Comparison of ENCODE assay signal across 1 cellular context in genomic region chr1:205495237-205495823, GRCh38.
TF ChIP-seq lines count a peak whose summit lies in the region.

No MANE protein-coding gene starts in this region.

TF ChIP-seq in K562, 482 proteins besides CTCF, POLR2A, EP300 and RAD21 (continued from another document and continues in another):
- TF ChIP-seq CREB3 (tag; conservative IDR thresholded peaks at IDR 0.05; ENCODE audit: low read depth) (no peak), CBFA2T3 (IDR thresholded peaks at IDR 0.05) (peak; percentile 67), PKNOX1 (IDR thresholded peaks at IDR 0.05) (peak; percentile 93), PCBP2 (IDR thresholded peaks at IDR 0.05; ENCODE audit: low read depth, low read length, poor library complexity, severe bottlenecking) (no peak), DACH1 (IDR thresholded peaks at IDR 0.05; ENCODE audit: partially characterized antibody) (peak; percentile 57), IFI16 (CRISPR knock-in tag; IDR thresholded peaks at IDR 0.05) (no peak), ZNF717 (CRISPR knock-in tag; IDR thresholded peaks at IDR 0.05) (no peak), ZNF146 (CRISPR knock-in tag; IDR thresholded peaks at IDR 0.05; ENCODE audit: unreplicated experiment) (no peak), ARID1B (IDR thresholded peaks at IDR 0.05) (peak; percentile 31), CBFA2T2 (conservative IDR thresholded peaks at IDR 0.05) (0 out of 2 replicates have a peak, but pooled peaks have one; percentile 15), ZNF655 (CRISPR knock-in tag; IDR thresholded peaks at IDR 0.05) (no peak), NUFIP1 (IDR thresholded peaks at IDR 0.05; ENCODE audit: partially characterized antibody) (no peak), ESRRB (CRISPR knock-in tag; IDR thresholded peaks at IDR 0.05; ENCODE audit: borderline replicate concordance) (no peak), TAL1 (IDR thresholded peaks at IDR 0.05) (no peak), TEAD4 (IDR thresholded peaks at IDR 0.05; ENCODE audit: low read length) (0 out of 2 replicates have a peak, but pooled peaks have one; percentile 33), TEAD4 (CRISPR knock-in tag; IDR thresholded peaks at IDR 0.05; ENCODE audit: borderline replicate concordance) (no peak), ZBTB11 (CRISPR knock-in tag; IDR thresholded peaks at IDR 0.05) (no peak), ZNF165 (CRISPR knock-in tag; IDR thresholded peaks at IDR 0.05; ENCODE audit: borderline replicate concordance) (no peak), ZC3H8 (IDR thresholded peaks at IDR 0.05) (no peak), JUNB (CRISPR knock-in tag; conservative IDR thresholded peaks at IDR 0.05) (no peak), NR2C2 (CRISPR knock-in tag; IDR thresholded peaks at IDR 0.05) (no peak), NR2C2 (tag; IDR thresholded peaks at IDR 0.05) (no peak), DIDO1 (tag; IDR thresholded peaks at IDR 0.05; ENCODE audit: low read depth) (no peak), MNT (conservative IDR thresholded peaks at IDR 0.05) (no peak), MCM5 (IDR thresholded peaks at IDR 0.05; ENCODE audit: low read depth) (no peak), DPF2 (IDR thresholded peaks at IDR 0.05) (0 out of 2 replicates have a peak, but pooled peaks have one; percentile 23), CREB1 (IDR thresholded peaks at IDR 0.05) (no peak), CREB1 (CRISPR knock-in tag; IDR thresholded peaks at IDR 0.05) (no peak), ZNF785 (CRISPR knock-in tag; IDR thresholded peaks at IDR 0.05) (no peak), ZBTB1 (CRISPR knock-in tag; IDR thresholded peaks at IDR 0.05; ENCODE audit: borderline replicate concordance, low read depth) (no peak), MECOM (CRISPR knock-in tag; IDR thresholded peaks at IDR 0.05) (no peak), ZNF124 (CRISPR knock-in tag; IDR thresholded peaks at IDR 0.05) (no peak), BMI1 (IDR thresholded peaks at IDR 0.05; ENCODE audit: low read length) (no peak), ZNF586 (CRISPR knock-in tag; conservative IDR thresholded peaks at IDR 0.05) (no peak), NBN (IDR thresholded peaks at IDR 0.05; ENCODE audit: low read depth) (no peak), TOE1 (IDR thresholded peaks at IDR 0.05; ENCODE audit: borderline replicate concordance) (no peak), TOE1 (CRISPR knock-in tag; IDR thresholded peaks at IDR 0.05; ENCODE audit: borderline replicate concordance, low read depth) (no peak), RBM34 (IDR thresholded peaks at IDR 0.05; ENCODE audit: borderline replicate concordance, insufficient read depth, low read length) (no peak), KDM2B (CRISPR knock-in tag; IDR thresholded peaks at IDR 0.05) (no peak), GATA2 (CRISPR knock-in tag; IDR thresholded peaks at IDR 0.05) (peak; percentile 45; the same call in 1 of the 2 replicates), TFAP4 (CRISPR knock-in tag; IDR thresholded peaks at IDR 0.05; ENCODE audit: borderline replicate concordance) (peak; percentile 82), ZKSCAN1 (IDR thresholded peaks at IDR 0.05; ENCODE audit: low read depth, low read length) (no peak), ZNF75A (CRISPR knock-in tag; IDR thresholded peaks at IDR 0.05) (no peak), RBM15 (IDR thresholded peaks at IDR 0.05; ENCODE audit: insufficient read depth, low read length) (no peak), NR1H2 (CRISPR knock-in tag; IDR thresholded peaks at IDR 0.05) (no peak), POLR2H (tag; IDR thresholded peaks at IDR 0.05; ENCODE audit: low read depth) (no peak), HNRNPL (IDR thresholded peaks at IDR 0.05; ENCODE audit: low read depth, low read length) (no peak), TCF7 (IDR thresholded peaks at IDR 0.05; ENCODE audit: borderline replicate concordance) (no peak), POLR3G (IDR thresholded peaks at IDR 0.05; ENCODE audit: extremely low read depth, insufficient read length, insufficient replicate concordance) (no peak), SIN3B (IDR thresholded peaks at IDR 0.05; ENCODE audit: low read depth) (no peak)
- TF ChIP-seq, protein P1, sequence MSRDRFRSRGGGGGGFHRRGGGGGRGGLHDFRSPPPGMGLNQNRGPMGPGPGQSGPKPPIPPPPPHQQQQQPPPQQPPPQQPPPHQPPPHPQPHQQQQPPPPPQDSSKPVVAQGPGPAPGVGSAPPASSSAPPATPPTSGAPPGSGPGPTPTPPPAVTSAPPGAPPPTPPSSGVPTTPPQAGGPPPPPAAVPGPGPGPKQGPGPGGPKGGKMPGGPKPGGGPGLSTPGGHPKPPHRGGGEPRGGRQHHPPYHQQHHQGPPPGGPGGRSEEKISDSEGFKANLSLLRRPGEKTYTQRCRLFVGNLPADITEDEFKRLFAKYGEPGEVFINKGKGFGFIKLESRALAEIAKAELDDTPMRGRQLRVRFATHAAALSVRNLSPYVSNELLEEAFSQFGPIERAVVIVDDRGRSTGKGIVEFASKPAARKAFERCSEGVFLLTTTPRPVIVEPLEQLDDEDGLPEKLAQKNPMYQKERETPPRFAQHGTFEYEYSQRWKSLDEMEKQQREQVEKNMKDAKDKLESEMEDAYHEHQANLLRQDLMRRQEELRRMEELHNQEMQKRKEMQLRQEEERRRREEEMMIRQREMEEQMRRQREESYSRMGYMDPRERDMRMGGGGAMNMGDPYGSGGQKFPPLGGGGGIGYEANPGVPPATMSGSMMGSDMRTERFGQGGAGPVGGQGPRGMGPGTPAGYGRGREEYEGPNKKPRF (IDR thresholded peaks at IDR 0.05; ENCODE audit: low read depth, low read length): no peak
- TF ChIP-seq, protein P2, sequence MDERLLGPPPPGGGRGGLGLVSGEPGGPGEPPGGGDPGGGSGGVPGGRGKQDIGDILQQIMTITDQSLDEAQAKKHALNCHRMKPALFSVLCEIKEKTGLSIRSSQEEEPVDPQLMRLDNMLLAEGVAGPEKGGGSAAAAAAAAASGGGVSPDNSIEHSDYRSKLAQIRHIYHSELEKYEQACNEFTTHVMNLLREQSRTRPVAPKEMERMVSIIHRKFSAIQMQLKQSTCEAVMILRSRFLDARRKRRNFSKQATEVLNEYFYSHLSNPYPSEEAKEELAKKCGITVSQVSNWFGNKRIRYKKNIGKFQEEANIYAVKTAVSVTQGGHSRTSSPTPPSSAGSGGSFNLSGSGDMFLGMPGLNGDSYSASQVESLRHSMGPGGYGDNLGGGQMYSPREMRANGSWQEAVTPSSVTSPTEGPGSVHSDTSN (CRISPR knock-in tag; IDR thresholded peaks at IDR 0.05; ENCODE audit: low read depth): no peak
- TF ChIP-seq, protein P2 (tag; conservative IDR thresholded peaks at IDR 0.05; ENCODE audit: low read depth): peak; percentile 97
- TF ChIP-seq, protein P3, sequence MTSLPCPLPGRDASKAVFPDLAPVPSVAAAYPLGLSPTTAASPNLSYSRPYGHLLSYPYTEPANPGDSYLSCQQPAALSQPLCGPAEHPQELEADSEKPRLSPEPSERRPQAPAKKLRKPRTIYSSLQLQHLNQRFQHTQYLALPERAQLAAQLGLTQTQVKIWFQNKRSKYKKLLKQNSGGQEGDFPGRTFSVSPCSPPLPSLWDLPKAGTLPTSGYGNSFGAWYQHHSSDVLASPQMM (CRISPR knock-in tag; IDR thresholded peaks at IDR 0.05): no peak
